ENCODE assay signal across 8 cellular contexts in genomic region chr2:27016801-27017325, GRCh38. TPM values are rescaled to one million over a fixed set of nuclear protein-coding genes. Genes with fewer than 3 reads are reported as not detected.
DNase-seq lines count a peak whose midpoint lies in the region; ATAC-seq and TF ChIP-seq lines count a peak whose summit lies in the region.

No MANE protein-coding gene starts in this region.

- H3K9me3 ChIP-seq in H9 (ENCODE audit: control insufficient read depth, low read depth, low read length): peaks cover 20% of the 10 kb centered on the region
- H3K9me3 ChIP-seq in esophagus muscularis mucosa: no peaks in the 10 kb centered on the region
- no peaks in the 10 kb centered on the region for H3K9me3 ChIP-seq in naive thymus-derived CD4-positive, alpha-beta T cell (ENCODE audit: control insufficient read depth in 2 of 3, low read length in 3 of 3)
- H3K9me3 ChIP-seq in thyroid gland: no peaks in the 10 kb centered on the region

- no peak overlapping the region for H4K8ac ChIP-seq in H9 (replicated peaks; ENCODE audit: insufficient read length, low read depth, low read length)

- H3K36me3 ChIP-seq in esophagus muscularis mucosa (peaks cover 0 to 3% (median under 1%) of the 10 kb centered on the region in 4 donors), thyroid gland (no peaks in the 10 kb centered on the region)
- H3K36me3 ChIP-seq in naive thymus-derived CD4-positive, alpha-beta T cell (ENCODE audit: control insufficient read depth in 2 of 3, insufficient read depth in 3 of 3, low read length in 3 of 3): no peaks in the 10 kb centered on the region

- H3K79me1 ChIP-seq in H9 (ENCODE audit: insufficient read depth, low read depth, low read length, poor library complexity, severe bottlenecking): no peaks in the 10 kb centered on the region

- peaks cover 7 to 13% of the 10 kb centered on the region in 2 experiments for H3K4me1 Mint-ChIP-seq in H9
- H3K4me1 Mint-ChIP-seq in activated CD8-positive, alpha-beta memory T cell treated with anti-CD3 and anti-CD28 coated beads, Interleukin-2, amount 10 ng/mL, durations not matched to agents 7 days and 5 days: peaks cover 6% of the 10 kb centered on the region
- H3K4me1 Mint-ChIP-seq in naive thymus-derived CD4-positive, alpha-beta T cell: peaks cover 0 to 7% (median 0%) of the 10 kb centered on the region in 7 donors

- TF ChIP-seq CTCF in H9 (conservative IDR thresholded peaks at IDR 0.05) (peak; percentile 86), esophagus muscularis mucosa (IDR thresholded peaks at IDR 0.05) (peak; percentile 63 to 73 (median 70)), thyroid gland (IDR thresholded peaks at IDR 0.05) (peak in 5 of 6 experiments; percentile 49 to 80 (median 70))

- H4K91ac ChIP-seq in H9 (ENCODE audit: insufficient read length, low read depth, low read length): no peak overlapping the region

- TF ChIP-seq POLR2A in esophagus muscularis mucosa (IDR thresholded peaks at IDR 0.05; ENCODE audit: low read depth): no peak
- TF ChIP-seq POLR2A in thyroid gland (IDR thresholded peaks at IDR 0.05): no peak

- no peak overlapping the region for H2BK15ac ChIP-seq in H9 (ENCODE audit: low read depth, low read length)

- peaks cover 13 to 20% of the 10 kb centered on the region in 2 experiments for H3K9me3 Mint-ChIP-seq in H9
- no peaks in the 10 kb centered on the region for H3K9me3 Mint-ChIP-seq in activated CD8-positive, alpha-beta memory T cell treated with anti-CD3 and anti-CD28 coated beads, Interleukin-2, amount 10 ng/mL, durations not matched to agents 7 days and 5 days (ENCODE audit: low read depth)
- no peaks in the 10 kb centered on the region for H3K9me3 Mint-ChIP-seq in naive thymus-derived CD4-positive, alpha-beta T cell

- H3K36me3 Mint-ChIP-seq in H9 (ENCODE audit: insufficient read depth in 1 of 3, low read depth in 3 of 3): peaks cover 12 to 32% (median 26%) of the 10 kb centered on the region in 3 experiments
- H3K36me3 Mint-ChIP-seq in activated CD8-positive, alpha-beta memory T cell treated with anti-CD3 and anti-CD28 coated beads, Interleukin-2, amount 10 ng/mL, durations not matched to agents 7 days and 5 days: no peaks in the 10 kb centered on the region
- no peaks in the 10 kb centered on the region for H3K36me3 Mint-ChIP-seq in naive thymus-derived CD4-positive, alpha-beta T cell

- H2BK12ac ChIP-seq in H9 (ENCODE audit: insufficient read length, low read depth, low read length): no peak overlapping the region

- H3K27me3 ChIP-seq in H9 (ENCODE audit: insufficient read depth, low read length) (no peaks in the 10 kb centered on the region; the same call in 1 of the 2 replicates), esophagus muscularis mucosa (no peaks in the 10 kb centered on the region), thyroid gland (no peaks in the 10 kb centered on the region)
- H3K27me3 ChIP-seq in naive thymus-derived CD4-positive, alpha-beta T cell (ENCODE audit: control insufficient read depth in 2 of 2, insufficient read depth in 2 of 2, low read length in 2 of 2): no peaks in the 10 kb centered on the region

- peak; percentile 39 for ATAC-seq in activated CD8-positive, alpha-beta memory T cell treated with anti-CD3 and anti-CD28 coated beads, Interleukin-2, amount 10 ng/mL, durations not matched to agents 7 days and 5 days
- peak; percentile 54 for ATAC-seq in naive thymus-derived CD4-positive, alpha-beta T cell
- ATAC-seq in HG03565 (IDR thresholded peaks at IDR 0.05; ENCODE audit: unreplicated experiment): no peak

- H3K14ac ChIP-seq in H9 (ENCODE audit: insufficient read depth, low read length): no peak overlapping the region

- no peaks in the 10 kb centered on the region for H3K23me2 ChIP-seq in H9 (ENCODE audit: insufficient read length, low read depth, low read length, poor library complexity, severe bottlenecking)

- no peak overlapping the region for H3K27ac ChIP-seq in H9 (ENCODE audit: insufficient read length, low read depth, low read length)
- no peak overlapping the region for H3K27ac ChIP-seq in esophagus muscularis mucosa (replicated peaks in 1 of 4)
- H3K27ac ChIP-seq in naive thymus-derived CD4-positive, alpha-beta T cell (ENCODE audit: low read depth, low read length): no peak overlapping the region
- H3K27ac ChIP-seq in thyroid gland: no peak overlapping the region

- no peak overlapping the region for H2BK120ac ChIP-seq in H9 (ENCODE audit: low read depth, low read length, poor library complexity, severe bottlenecking)

- H3K18ac ChIP-seq in H9 (ENCODE audit: insufficient read length, low read depth, low read length): no peak overlapping the region

- peaks cover 10% of the 10 kb centered on the region; the same call in 1 of the 2 replicates for H3K27me3 Mint-ChIP-seq in H9 (ENCODE audit: low read depth)
- peaks cover 2% of the 10 kb centered on the region for H3K27me3 Mint-ChIP-seq in activated CD8-positive, alpha-beta memory T cell treated with anti-CD3 and anti-CD28 coated beads, Interleukin-2, amount 10 ng/mL, durations not matched to agents 7 days and 5 days
- H3K27me3 Mint-ChIP-seq in naive thymus-derived CD4-positive, alpha-beta T cell: no peaks in the 10 kb centered on the region

- H3K9ac ChIP-seq in H9 (ENCODE audit: extremely low read depth, insufficient read length, low read length): no peak overlapping the region

- H3T11ph ChIP-seq in H9 (ENCODE audit: low read length): no peak overlapping the region

- no peak overlapping the region for H3K23ac ChIP-seq in H9 (ENCODE audit: insufficient read length, low read depth, low read length)

- no peak overlapping the region for H3K4me3 Mint-ChIP-seq in H9
- no peak overlapping the region for H3K4me3 Mint-ChIP-seq in activated CD8-positive, alpha-beta memory T cell treated with anti-CD3 and anti-CD28 coated beads, Interleukin-2, amount 10 ng/mL, durations not matched to agents 7 days and 5 days
- H3K4me3 Mint-ChIP-seq in naive thymus-derived CD4-positive, alpha-beta T cell: no peak overlapping the region

- no peak overlapping the region for H3K27ac Mint-ChIP-seq in H9
- H3K27ac Mint-ChIP-seq in activated CD8-positive, alpha-beta memory T cell treated with anti-CD3 and anti-CD28 coated beads, Interleukin-2, amount 10 ng/mL, durations not matched to agents 7 days and 5 days: no peak overlapping the region
- H3K27ac Mint-ChIP-seq in naive thymus-derived CD4-positive, alpha-beta T cell: no peak overlapping the region

- H2BK20ac ChIP-seq in H9 (ENCODE audit: low read depth, low read length, poor library complexity, severe bottlenecking): peak overlapping the region; percentile 91

- no peak overlapping the region for H3K4ac ChIP-seq in H9 (ENCODE audit: low read depth, low read length)

- CTCF ChIA-PET in activated CD8-positive, alpha-beta memory T cell treated with anti-CD3 and anti-CD28 coated beads, Interleukin-2, amount 10 ng/mL, durations not matched to agents 7 days and 5 days (lab: Charles Lee): interaction anchor here (0.7 to 5.0 kb wide), 27 partner anchors 10 to 287 kb away, joined by 3 to 107 read pairs (median 5); partner anchors contain the start of genes DPYSL5 and TMEM214
- CTCF ChIA-PET in naive thymus-derived CD4-positive, alpha-beta T cell (lab: Charles Lee): interaction anchor here (0.6 to 4.3 kb wide), 10 partner anchors 12 to 263 kb away, joined by 3 to 54 read pairs (median 4); partner anchors contain the start of gene AGBL5

- no peak overlapping the region for H3K4me3 ChIP-seq in esophagus muscularis mucosa
- H3K4me3 ChIP-seq in naive thymus-derived CD4-positive, alpha-beta T cell (ENCODE audit: low read length): no peak overlapping the region
- H3K4me3 ChIP-seq in thyroid gland (replicated peaks in 1 of 3): no peak overlapping the region

- H3K4me2 ChIP-seq in H9 (ENCODE audit: insufficient read depth, insufficient read length, low read length): no peak overlapping the region

- H2BK5ac ChIP-seq in H9 (ENCODE audit: insufficient read length, low read length): no peak overlapping the region

- H3K79me2 ChIP-seq in H9 (ENCODE audit: insufficient read depth, low read length): no peaks in the 10 kb centered on the region

- DNase-seq in C1 segment of cervical spinal cord (lab: John Stamatoyannopoulos, UW) (peak in 9 of 14 donors; percentile 6 to 58 (median 21)), H9 (peak; percentile 73), NCI-H510A (lab: John Stamatoyannopoulos, UW) (peak; percentile 19), esophagus muscularis mucosa (ENCODE audit: extremely low spot score) (no peak), thyroid gland (peak; percentile 72 to 76)
- DNase-seq in activated CD8-positive, alpha-beta memory T cell treated with anti-CD3 and anti-CD28 coated beads, Interleukin-2, amount 10 ng/mL, durations not matched to agents 7 days and 5 days: peak; percentile 64
- DNase-seq in naive thymus-derived CD4-positive, alpha-beta T cell: peak in 7 of 9 donors; percentile 20 to 38 (median 27)

- intact Hi-C loops in esophagus muscularis mucosa (cut with DNase I): loop anchor here (1.0 kb wide), 1 partner anchor 56 kb away; no protein-coding TSS in a partner anchor
- intact Hi-C loops in naive thymus-derived CD4-positive, alpha-beta T cell (cut with micrococcal nuclease): loop anchor here (1.0 to 2.0 kb wide), 3 partner anchors 56 to 170 kb away; partner anchors contain the start of gene DPYSL5 (in 1 of the 2)
- intact Hi-C loops in thyroid gland (cut with DNase I): loop anchor here (2.0 kb wide), 1 partner anchor 54 kb away; no protein-coding TSS in a partner anchor

- H4K5ac ChIP-seq in H9 (ENCODE audit: insufficient read length, low read depth, low read length): no peak overlapping the region

- POLR2A ChIA-PET in naive thymus-derived CD4-positive, alpha-beta T cell (lab: Charles Lee): interaction anchor here (1.3 to 2.1 kb wide), 2 partner anchors 34 to 55 kb away, joined by 3 to 5 read pairs; partner anchors contain the start of genes AGBL5 and OST4

- no peak overlapping the region for H3K56ac ChIP-seq in H9 (ENCODE audit: insufficient read length, low read depth, low read length)

- H2AFZ ChIP-seq in H9 (ENCODE audit: low read length): no peak overlapping the region

- no CpG with 5 or more reads among the region's 3 CpGs for WGBS in H9 (ENCODE audit: extremely low coverage, insufficient read length, low lambda C conversion rate)
- WGBS in esophagus muscularis mucosa: 70% methylated on average over 3 of the region's 3 CpGs
- 67 to 70% methylated on average over 3 of the region's 3 CpGs for WGBS in thyroid gland, 2 donors

- no peaks in the 10 kb centered on the region for H4K20me1 ChIP-seq in H9 (ENCODE audit: control insufficient read depth, insufficient read depth, insufficient read length)

- H2AK5ac ChIP-seq in H9 (ENCODE audit: insufficient read length, low read length): no peak overlapping the region

- H3K4me1 ChIP-seq in H9 (ENCODE audit: insufficient read depth, low read length) (peaks cover 4% of the 10 kb centered on the region; the same call in 1 of the 2 replicates), esophagus muscularis mucosa (peaks cover 24 to 40% (median 33%) of the 10 kb centered on the region in 4 donors), thyroid gland (peaks cover 6 to 20% of the 10 kb centered on the region in 2 donors)
- no peaks in the 10 kb centered on the region for H3K4me1 ChIP-seq in naive thymus-derived CD4-positive, alpha-beta T cell (ENCODE audit: control insufficient read depth in 2 of 2, insufficient read depth in 2 of 2, low read length in 2 of 2)

- no peak for TF ChIP-seq EP300 in esophagus muscularis mucosa (IDR thresholded peaks at IDR 0.05)

RNA-seq across cellular contexts. Expression of gene TMEM214, which starts 15.9 kb away (rescaled TPM):
- total RNA-seq in H9 (2021) (53.9 and 55.3 TPM in 2 replicates), esophagus muscularis mucosa (10 to 100 TPM; 26.7 to 47.7 (median 35.3) TPM), thyroid gland (10 to 100 TPM; 43.3 to 93.8 (median 78.9) TPM)
- 10 to 100 TPM; 68.7 to 86.6 TPM for total RNA-seq in activated CD8-positive, alpha-beta memory T cell treated with anti-CD3 and anti-CD28 coated beads, Interleukin-2, amount 10 ng/mL, durations not matched to agents 7 days and 5 days
- 100 to 1,000 TPM in 1 of 5 experiments, 10 to 100 TPM in 4; 36.7 to 114 (median 67.5) TPM for total RNA-seq in naive thymus-derived CD4-positive, alpha-beta T cell
- 10 to 100 TPM; 18.6 to 32.5 TPM for polyA plus RNA-seq in naive thymus-derived CD4-positive, alpha-beta T cell

RNA-seq across cellular contexts. Expression of gene AGBL5, which starts 34.6 kb away (rescaled TPM):
- total RNA-seq in H9 (2021): 55.4 and 58.3 TPM in 2 replicates
- total RNA-seq in activated CD8-positive, alpha-beta memory T cell treated with anti-CD3 and anti-CD28 coated beads, Interleukin-2, amount 10 ng/mL, durations not matched to agents 7 days and 5 days: 10 to 100 TPM; 13.8 to 15.1 TPM
- 10 to 100 TPM; 19.5 to 29.2 (median 24.1) TPM for total RNA-seq in esophagus muscularis mucosa
- 10 to 100 TPM in 4 of 5 experiments, 1 to 10 TPM in 1; 7.6 to 15.7 (median 12.4) TPM for total RNA-seq in naive thymus-derived CD4-positive, alpha-beta T cell
- 10 to 100 TPM in 1 of 2 donors, 1 to 10 TPM in 1; 8.0 to 10.4 TPM for polyA plus RNA-seq in naive thymus-derived CD4-positive, alpha-beta T cell
- 10 to 100 TPM; 29.1 to 40.0 (median 31.6) TPM for total RNA-seq in thyroid gland

RNA-seq across cellular contexts. Expression of gene MAPRE3, which starts 46.4 kb away (rescaled TPM):
- total RNA-seq in H9 (2021) (1.9 and 2.0 TPM in 2 replicates), esophagus muscularis mucosa (10 to 100 TPM in 3 of 4 donors, 1 to 10 TPM in 1; 9.3 to 23.0 (median 13.4) TPM), thyroid gland (10 to 100 TPM; 12.9 to 21.2 (median 17.0) TPM)
- 1 to 10 TPM in 1 of 2 experiments, under 1 TPM in 1; 0.91 to 1.3 TPM for total RNA-seq in activated CD8-positive, alpha-beta memory T cell treated with anti-CD3 and anti-CD28 coated beads, Interleukin-2, amount 10 ng/mL, durations not matched to agents 7 days and 5 days
- 1 to 10 TPM; 1.8 to 6.0 (median 4.5) TPM for total RNA-seq in naive thymus-derived CD4-positive, alpha-beta T cell
- polyA plus RNA-seq in naive thymus-derived CD4-positive, alpha-beta T cell: 1 to 10 TPM; 1.9 to 2.6 TPM

RNA-seq across cellular contexts. Expression of gene OST4, which starts 54.6 kb away (rescaled TPM):
- total RNA-seq in H9 (2021) (214 and 215 TPM in 2 replicates), esophagus muscularis mucosa (100 to 1,000 TPM; 200 to 352 (median 243) TPM), thyroid gland (100 to 1,000 TPM; 235 to 467 (median 261) TPM)
- 100 to 1,000 TPM; 248 to 318 TPM for total RNA-seq in activated CD8-positive, alpha-beta memory T cell treated with anti-CD3 and anti-CD28 coated beads, Interleukin-2, amount 10 ng/mL, durations not matched to agents 7 days and 5 days
- total RNA-seq in naive thymus-derived CD4-positive, alpha-beta T cell: 100 to 1,000 TPM; 241 to 398 (median 263) TPM
- 100 to 1,000 TPM; 747 to 884 TPM for polyA plus RNA-seq in naive thymus-derived CD4-positive, alpha-beta T cell
